In the genomic region with DNA sequence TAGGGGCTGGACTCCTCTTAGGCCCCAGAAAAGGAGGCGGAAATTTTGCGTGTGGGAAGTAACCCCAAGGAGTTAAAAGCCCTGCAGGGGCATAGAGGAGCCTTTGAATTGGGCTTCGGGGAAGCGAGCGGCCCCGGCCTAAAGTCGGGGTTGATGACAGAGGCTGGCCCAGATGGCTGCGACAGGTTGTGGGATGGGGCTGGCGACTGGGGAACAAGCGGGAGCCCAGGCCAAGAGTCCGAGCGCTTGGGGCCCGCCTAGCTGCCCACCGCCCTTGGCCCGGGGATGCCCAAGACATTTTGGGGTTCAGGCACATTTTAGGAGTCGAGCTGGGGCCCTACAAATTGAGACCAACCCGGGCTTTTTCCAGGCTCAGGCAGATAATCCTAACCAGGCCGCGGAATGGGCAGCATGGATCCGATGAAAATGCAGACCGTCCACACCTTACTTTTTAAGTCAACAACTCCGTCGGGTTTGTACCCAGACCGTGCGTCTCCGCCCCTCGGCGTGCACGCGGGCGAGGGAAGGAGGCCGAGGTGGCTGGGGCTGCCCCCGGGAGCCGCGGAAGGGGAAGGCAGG, we compare ENCODE assay signal across 6 cellular contexts. TPM values are rescaled to one million over a fixed set of nuclear protein-coding genes. Genes with fewer than 3 reads are reported as not detected.
DNase-seq lines count a peak whose midpoint lies in the region; TF ChIP-seq lines count a peak whose summit lies in the region.

No MANE protein-coding gene starts in this region.

- intact Hi-C loops in activated naive CD4-positive, alpha-beta T cell treated with anti-CD3 and anti-CD28 coated beads for 36 hours (cut with micrococcal nuclease), result loop anchor here (1.0 kb wide), 1 partner anchor 39 kb away; no protein-coding TSS in a partner anchor
- intact Hi-C loops in vagina (cut with DNase I), result no loop called here

- no peaks in the 10 kb centered on the region for H3K36me3 Mint-ChIP-seq in activated naive CD4-positive, alpha-beta T cell treated with anti-CD3 and anti-CD28 coated beads for 36 hours (ENCODE audit: low read depth)

- peak overlapping the region; percentile 84 for H3K9ac ChIP-seq in iPS-18a (ENCODE audit: low read length)

- no peak overlapping the region for H3K27ac Mint-ChIP-seq in activated naive CD4-positive, alpha-beta T cell treated with anti-CD3 and anti-CD28 coated beads for 36 hours

- H3K27ac ChIP-seq in iPS-18a (ENCODE audit: low read length), result peak overlapping the region; percentile 54
- peak overlapping the region; percentile 81 for H3K27ac ChIP-seq in vagina

- no peak for TF ChIP-seq CTCF in vagina (IDR thresholded peaks at IDR 0.05)

- CTCF ChIA-PET in activated naive CD4-positive, alpha-beta T cell treated with anti-CD3 and anti-CD28 coated beads for 36 hours (lab: Charles Lee), result interaction anchor here (1.0 to 1.1 kb wide), 2 partner anchors 14 to 192 kb away, joined by 3 read pairs; no protein-coding TSS in a partner anchor

- TF ChIP-seq POLR2A in vagina (IDR thresholded peaks at IDR 0.05), result no peak

- DNase-seq in activated naive CD4-positive, alpha-beta T cell treated with anti-CD3 and anti-CD28 coated beads for 36 hours, result no peak
- DNase-seq in activated naive CD4-positive, alpha-beta T cell (lab: John Stamatoyannopoulos, UW), result no peak
- DNase-seq in vagina (ENCODE audit: extremely low spot score in 2 of 2), result peak in 1 of 2 donors; percentile 81
- no peak for DNase-seq in NCI-H146 (lab: John Stamatoyannopoulos, UW)
- DNase-seq in NCI-H187 (lab: John Stamatoyannopoulos, UW), result no peak

- no peaks in the 10 kb centered on the region for H3K9me3 Mint-ChIP-seq in activated naive CD4-positive, alpha-beta T cell treated with anti-CD3 and anti-CD28 coated beads for 36 hours

- peaks cover 15% of the 10 kb centered on the region for H3K4me1 Mint-ChIP-seq in activated naive CD4-positive, alpha-beta T cell treated with anti-CD3 and anti-CD28 coated beads for 36 hours (ENCODE audit: low read depth)

- H3K4me1 ChIP-seq in iPS-18a (ENCODE audit: control insufficient read depth, low read depth, low read length), result peaks cover 23% of the 10 kb centered on the region
- peaks cover 44% of the 10 kb centered on the region for H3K4me1 ChIP-seq in vagina

- peak overlapping the region; percentile 57 for H3K4me3 Mint-ChIP-seq in activated naive CD4-positive, alpha-beta T cell treated with anti-CD3 and anti-CD28 coated beads for 36 hours

- H3K27me3 Mint-ChIP-seq in activated naive CD4-positive, alpha-beta T cell treated with anti-CD3 and anti-CD28 coated beads for 36 hours (ENCODE audit: low read depth), result peaks cover 37% of the 10 kb centered on the region

- H3K9me3 ChIP-seq in iPS-18a (ENCODE audit: control insufficient read depth, low read depth, low read length), result no peaks in the 10 kb centered on the region
- no peaks in the 10 kb centered on the region for H3K9me3 ChIP-seq in vagina

- H3K36me3 ChIP-seq in iPS-18a (ENCODE audit: control insufficient read depth, low read depth, low read length) (peaks cover 4% of the 10 kb centered on the region), vagina (no peaks in the 10 kb centered on the region)

- H3K27me3 ChIP-seq in iPS-18a (ENCODE audit: control insufficient read depth, insufficient read depth, low read length) (no peaks in the 10 kb centered on the region), vagina (no peaks in the 10 kb centered on the region)

- H3K4me3 ChIP-seq in iPS-18a (ENCODE audit: low read length) (peak overlapping the region; percentile 88), vagina (peak overlapping the region; percentile 47 to 58)

RNA-seq across cellular contexts. Expression of gene RTKN, which starts 0.5 kb away (rescaled TPM):
- 1 to 10 TPM in 1 of 2 experiments, under 1 TPM in 1; 0.95 to 1.6 TPM for total RNA-seq in activated naive CD4-positive, alpha-beta T cell treated with anti-CD3 and anti-CD28 coated beads for 36 hours
- total RNA-seq in vagina, result 24.6 TPM

RNA-seq across cellular contexts. Expression of gene INO80B, which starts 13.7 kb away (rescaled TPM):
- total RNA-seq in activated naive CD4-positive, alpha-beta T cell treated with anti-CD3 and anti-CD28 coated beads for 36 hours, result 10 to 100 TPM; 26.5 to 28.3 TPM
- 32.7 TPM for total RNA-seq in vagina

RNA-seq across cellular contexts. Expression of gene WBP1, which starts 17.0 kb away (rescaled TPM):
- total RNA-seq in activated naive CD4-positive, alpha-beta T cell treated with anti-CD3 and anti-CD28 coated beads for 36 hours, result 10 to 100 TPM; 39.4 to 40.0 TPM
- total RNA-seq in vagina, result 63.1 TPM

RNA-seq across cellular contexts. Expression of gene WDR54, which starts 19.7 kb away (rescaled TPM):
- 10 to 100 TPM; 67.2 to 70.8 TPM for total RNA-seq in activated naive CD4-positive, alpha-beta T cell treated with anti-CD3 and anti-CD28 coated beads for 36 hours
- 8.8 TPM for total RNA-seq in vagina

RNA-seq across cellular contexts. Expression of gene C2orf81, which starts 19.8 kb away (rescaled TPM):
- 1 to 10 TPM; 2.6 to 3.4 TPM for total RNA-seq in activated naive CD4-positive, alpha-beta T cell treated with anti-CD3 and anti-CD28 coated beads for 36 hours
- total RNA-seq in vagina, result 2.7 TPM
